Comparison of ENCODE assay signal across 17 cellular contexts in genomic region chr1:240285541-240285940, GRCh38.
DNase-seq lines count a peak whose midpoint lies in the region; ATAC-seq and TF ChIP-seq lines count a peak whose summit lies in the region.
"Had no signal": no experiment of that assay in that cellular context is flagged by ENCODE, and none has a peak within 500 bp of the region (broad histone marks: within the 10 kb centered on the region; RNA-seq: fewer than 3 reads in every experiment).

No MANE protein-coding gene starts in this region.

- no peak overlapping the region for H2BK12ac ChIP-seq in trophoblast cell (ENCODE audit: low read length)

- no peaks in the 10 kb centered on the region for H3K27me3 Mint-ChIP-seq in activated naive CD8-positive, alpha-beta T cell treated with anti-CD3 and anti-CD28 coated beads, Interleukin-2, amount 50 U/mL, for 24 hours
- H3K27me3 Mint-ChIP-seq: activated naive CD8-positive, alpha-beta T cell treated with anti-CD3 and anti-CD28 coated beads for 36 hours had no signal

- peak; percentile 96 for DNase-seq in AG10803 (ENCODE audit: low read depth)
- peak; percentile 14 for DNase-seq in HT1080 (ENCODE audit: low read depth)
- peak; percentile 26 for DNase-seq in choroid plexus epithelial cell (ENCODE audit: low read depth)
- peak; percentile 30 to 54 for DNase-seq in trophoblast cell
- no peak for DNase-seq in GF-D8 (lab: John Stamatoyannopoulos, UW)
- DNase-seq in RKO (ENCODE audit: low spot score) = no peak
- DNase-seq in activated naive CD8-positive, alpha-beta T cell treated with anti-CD3 and anti-CD28 coated beads, Interleukin-2, amount 50 U/mL, for 24 hours = no peak
- DNase-seq: activated naive CD8-positive, alpha-beta T cell treated with anti-CD3 and anti-CD28 coated beads for 36 hours; effector CD4-positive, alpha-beta T cell; foreskin keratinocyte; NCI-H2081 treated with DMSO at 0.1 percent for 48 hours; NCI-H510A treated with DMSO at 0.1 percent for 48 hours had no signal

- H2AFZ ChIP-seq in trophoblast cell (ENCODE audit: insufficient read depth, low read length, poor library complexity) = no peak overlapping the region

- no peak overlapping the region for H3K18ac ChIP-seq in trophoblast cell (ENCODE audit: low read length)

- TF ChIP-seq CTCF in AG10803 (conservative IDR thresholded peaks at IDR 0.05; ENCODE audit: low read length) (no peak), choroid plexus epithelial cell (conservative IDR thresholded peaks at IDR 0.05; ENCODE audit: low read depth, low read length) (no peak)

- no peak overlapping the region for H3K27ac ChIP-seq in trophoblast cell (ENCODE audit: low read depth, low read length)
- H3K27ac ChIP-seq: BLaER1, foreskin keratinocyte, vagina had no signal

- H3K4me3 ChIP-seq in AG10803 (ENCODE audit: low read length) = no peak overlapping the region; the same call in 1 of the 2 replicates
- H3K4me3 ChIP-seq in choroid plexus epithelial cell (ENCODE audit: low read depth, low read length) = no peak overlapping the region
- H3K4me3 ChIP-seq in trophoblast cell (ENCODE audit: low read depth, low read length) = no peak overlapping the region
- H3K4me3 ChIP-seq: BLaER1, vagina had no signal

- no peak overlapping the region for H3K4me2 ChIP-seq in trophoblast cell (ENCODE audit: low read length)
- H3K4me2 ChIP-seq: BLaER1 had no signal

- no peaks in the 10 kb centered on the region for H3K79me2 ChIP-seq in trophoblast cell (ENCODE audit: control insufficient read depth, insufficient read depth, low read length, poor library complexity)

- no CpG with 5 or more reads among the region's 4 CpGs for WGBS in trophoblast cell (ENCODE audit: extremely low coverage, insufficient coverage, insufficient read length)

- H3K9ac ChIP-seq in trophoblast cell (ENCODE audit: low read length) = no peak overlapping the region
- H3K9ac ChIP-seq: BLaER1 had no signal

- H4K12ac ChIP-seq in trophoblast cell (ENCODE audit: low read depth, low read length) = no peak overlapping the region

- H2BK120ac ChIP-seq in trophoblast cell (ENCODE audit: insufficient read depth, low read length, poor library complexity) = no peak overlapping the region

- no peak for ATAC-seq in GM21360 (IDR thresholded peaks at IDR 0.05; ENCODE audit: unreplicated experiment)
- ATAC-seq in activated naive CD8-positive, alpha-beta T cell treated with anti-CD3 and anti-CD28 coated beads, Interleukin-2, amount 50 U/mL, for 24 hours = no peak
- ATAC-seq: foreskin keratinocyte had no signal

- no peaks in the 10 kb centered on the region for H3K4me1 Mint-ChIP-seq in activated naive CD8-positive, alpha-beta T cell treated with anti-CD3 and anti-CD28 coated beads, Interleukin-2, amount 50 U/mL, for 24 hours
- H3K4me1 Mint-ChIP-seq: activated naive CD8-positive, alpha-beta T cell treated with anti-CD3 and anti-CD28 coated beads for 36 hours; mesothelial cell of epicardium had no signal

- no peak overlapping the region for H4K8ac ChIP-seq in trophoblast cell (ENCODE audit: low read depth, low read length)

- H2AK5ac ChIP-seq in trophoblast cell (ENCODE audit: low read length) = no peak overlapping the region

- no peak overlapping the region for H4K91ac ChIP-seq in trophoblast cell (ENCODE audit: low read depth, low read length)

- peaks cover 7% of the 10 kb centered on the region for H3K9me3 Mint-ChIP-seq in activated naive CD8-positive, alpha-beta T cell treated with anti-CD3 and anti-CD28 coated beads, Interleukin-2, amount 50 U/mL, for 24 hours
- H3K9me3 Mint-ChIP-seq: activated naive CD8-positive, alpha-beta T cell treated with anti-CD3 and anti-CD28 coated beads for 36 hours; mesothelial cell of epicardium; neural crest cell had no signal

- H2BK5ac ChIP-seq in trophoblast cell (ENCODE audit: low read depth, low read length, poor library complexity) = no peak overlapping the region

- H3K14ac ChIP-seq in trophoblast cell (ENCODE audit: low read length) = no peak overlapping the region

- no peak overlapping the region for H3K4ac ChIP-seq in trophoblast cell (ENCODE audit: low read depth, low read length)

- no peak overlapping the region for H3K4me3 Mint-ChIP-seq in activated naive CD8-positive, alpha-beta T cell treated with anti-CD3 and anti-CD28 coated beads, Interleukin-2, amount 50 U/mL, for 24 hours
- H3K4me3 Mint-ChIP-seq: activated naive CD8-positive, alpha-beta T cell treated with anti-CD3 and anti-CD28 coated beads for 36 hours; mesothelial cell of epicardium; neural crest cell had no signal

- no peaks in the 10 kb centered on the region for H3K79me1 ChIP-seq in trophoblast cell (ENCODE audit: low read length)

- H3K23ac ChIP-seq in trophoblast cell (ENCODE audit: low read length) = no peak overlapping the region

- no peaks in the 10 kb centered on the region for H3K4me1 ChIP-seq in trophoblast cell (ENCODE audit: control insufficient read depth in 1 of 2, insufficient read depth in 2 of 2, low read length in 2 of 2)
- H3K4me1 ChIP-seq: BLaER1, foreskin keratinocyte, vagina had no signal

- H3K27ac Mint-ChIP-seq in activated naive CD8-positive, alpha-beta T cell treated with anti-CD3 and anti-CD28 coated beads, Interleukin-2, amount 50 U/mL, for 24 hours = no peak overlapping the region
- H3K27ac Mint-ChIP-seq: activated naive CD8-positive, alpha-beta T cell treated with anti-CD3 and anti-CD28 coated beads for 36 hours; mesothelial cell of epicardium had no signal

- H3K36me3 Mint-ChIP-seq in activated naive CD8-positive, alpha-beta T cell treated with anti-CD3 and anti-CD28 coated beads, Interleukin-2, amount 50 U/mL, for 24 hours (ENCODE audit: low read depth) = no peaks in the 10 kb centered on the region
- H3K36me3 Mint-ChIP-seq: activated naive CD8-positive, alpha-beta T cell treated with anti-CD3 and anti-CD28 coated beads for 36 hours; mesothelial cell of epicardium had no signal

- H3K9me3 ChIP-seq in trophoblast cell (ENCODE audit: insufficient read depth, low read depth, low read length) = peaks cover 1% of the 10 kb centered on the region
- H3K9me3 ChIP-seq: BLaER1, vagina had no signal

- H3K27me3 ChIP-seq in trophoblast cell (ENCODE audit: insufficient read depth, low read length) = no peaks in the 10 kb centered on the region
- H3K27me3 ChIP-seq: BLaER1, foreskin keratinocyte, vagina had no signal

- H3K36me3 ChIP-seq in trophoblast cell (ENCODE audit: control insufficient read depth in 1 of 2, insufficient read depth in 2 of 2, low read length in 2 of 2) = no peaks in the 10 kb centered on the region
- H3K36me3 ChIP-seq: BLaER1, vagina had no signal

Comparison
In these comparisons a context has a peak if more than half of its experiments do, and no peak if none do; other contexts are left out.
1. DNase-seq: peak in AG10803 (single experiment), HT1080 (single experiment), choroid plexus epithelial cell (single experiment) and trophoblast cell (2 of 2); none in GF-D8 (single experiment), RKO (single experiment) and activated naive CD8-positive, alpha-beta T cell treated with anti-CD3 and anti-CD28 coated beads, Interleukin-2, amount 50 U/mL, for 24 hours (single experiment).